Comparison of ENCODE assay signal across 11 cellular contexts in the genomic region with DNA sequence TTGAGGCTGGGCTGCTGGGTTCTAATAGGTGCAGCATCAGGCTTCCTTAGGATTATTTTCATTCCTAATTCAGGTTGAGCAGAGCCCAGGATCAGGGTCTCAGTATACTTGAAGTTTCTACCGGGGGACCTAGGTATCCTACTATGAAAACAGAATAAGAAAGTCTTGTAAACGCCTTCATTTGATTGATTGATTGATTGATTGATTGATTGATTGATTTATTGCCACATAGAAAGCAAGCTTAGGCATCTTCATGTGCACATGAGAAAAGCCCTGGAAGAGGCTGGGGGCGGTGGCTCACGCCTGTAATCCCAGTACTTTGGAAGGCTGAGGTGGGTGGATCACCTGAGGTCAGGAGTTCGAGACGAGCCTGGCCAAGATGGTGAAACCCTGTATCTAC.
DNase-seq lines count a peak whose midpoint lies in the region; ATAC-seq and TF ChIP-seq lines count a peak whose summit lies in the region.
"Had no signal": no experiment of that assay in that cellular context is flagged by ENCODE, and none has a peak within 500 bp of the region (broad histone marks: within the 10 kb centered on the region; RNA-seq: fewer than 3 reads in every experiment).

No MANE protein-coding gene starts in this region.

- peaks cover 2% of the 10 kb centered on the region for H3F3A ChIP-seq in PC-3 (ENCODE audit: low read length, unreplicated experiment)

- no peak overlapping the region for H3K9ac ChIP-seq in PC-3 (ENCODE audit: low read length)

- DNase-seq in CD8-positive, alpha-beta memory T cell, result no peak
- DNase-seq in PC-3 (no peak), progenitor cell of endocrine pancreas (ENCODE audit: low spot score, unreplicated experiment) (no peak), germinal center (ENCODE audit: low spot score) (no peak)
- no peak for DNase-seq in effector memory CD8-positive, alpha-beta T cell
- DNase-seq in activated CD4-positive, alpha-beta T cell treated with anti-CD3 and anti-CD28 coated beads for 48 hours, result no peak
- no peak for DNase-seq in stimulated activated naive CD8-positive, alpha-beta T cell treated with anti-CD3 and anti-CD28 coated beads, Interleukin-15, amount 100 ng/mL, for 72 hours
- DNase-seq: NCI-H187 treated with DMSO at 0.1 percent for 48 hours had no signal

- no peaks in the 10 kb centered on the region for H3K9me2 ChIP-seq in PC-3 (replicated peaks; ENCODE audit: low read length)

- peak overlapping the region; percentile 18 for H3K27ac ChIP-seq in CD8-positive, alpha-beta memory T cell (ENCODE audit: low read depth, low read length)
- H3K27ac ChIP-seq in PC-3 (ENCODE audit: low read length), result peak overlapping the region; percentile 55

- H3K79me2 ChIP-seq in PC-3 (ENCODE audit: low read length), result peaks cover 50% of the 10 kb centered on the region

- no peaks in the 10 kb centered on the region for H3K9me3 ChIP-seq in CD8-positive, alpha-beta memory T cell (ENCODE audit: low read length)
- no peaks in the 10 kb centered on the region for H3K9me3 ChIP-seq in PC-3 (ENCODE audit: low read length)

- H3K4me3 ChIP-seq in CD8-positive, alpha-beta memory T cell (ENCODE audit: low read length), result no peak overlapping the region
- H3K4me3 ChIP-seq in PC-3 (ENCODE audit: low read length), result no peak overlapping the region

- H3K27me3 ChIP-seq in CD8-positive, alpha-beta memory T cell (ENCODE audit: insufficient read depth, low read length, poor library complexity, severe bottlenecking), result no peaks in the 10 kb centered on the region
- no peaks in the 10 kb centered on the region for H3K27me3 ChIP-seq in PC-3 (ENCODE audit: low read length)

- TF ChIP-seq CTCF in PC-3 (conservative IDR thresholded peaks at IDR 0.05; ENCODE audit: low read depth, low read length) (no peak), progenitor cell of endocrine pancreas (IDR thresholded peaks at IDR 0.05; ENCODE audit: unreplicated experiment) (no peak)

- peak overlapping the region in 7 of 8 donors; percentile 25 to 91 (median 71) for H3K27ac Mint-ChIP-seq in CD8-positive, alpha-beta memory T cell
- H3K27ac Mint-ChIP-seq in effector memory CD8-positive, alpha-beta T cell, result peak overlapping the region; percentile 60 to 83
- H3K27ac Mint-ChIP-seq in progenitor cell of endocrine pancreas, result peak overlapping the region; percentile 80
- H3K27ac Mint-ChIP-seq in stimulated activated naive CD8-positive, alpha-beta T cell treated with anti-CD3 and anti-CD28 coated beads, Interleukin-15, amount 100 ng/mL, for 72 hours, result no peak overlapping the region
- H3K27ac Mint-ChIP-seq: stimulated activated naive CD8-positive, alpha-beta T cell treated with anti-CD3 and anti-CD28 coated beads, Interleukin-15, Interleukin-2, amounts not matched to agents 100 ng/mL and 50 ng/mL, for 24 hours had no signal

- H3K4me2 ChIP-seq in PC-3 (ENCODE audit: low read length), result peak overlapping the region; percentile 59

- POLR2A ChIA-PET in CD8-positive, alpha-beta memory T cell (lab: Charles Lee), result interaction anchor here (0.9 kb wide), 1 partner anchor 17 kb away, joined by 6 read pairs; no protein-coding TSS in a partner anchor
- POLR2A ChIA-PET in PC-3 (lab: Charles Lee; ENCODE audit: unreplicated experiment), result no interaction called here

- H3K9me3 Mint-ChIP-seq in CD8-positive, alpha-beta memory T cell, result no peaks in the 10 kb centered on the region
- no peaks in the 10 kb centered on the region for H3K9me3 Mint-ChIP-seq in effector memory CD8-positive, alpha-beta T cell
- no peaks in the 10 kb centered on the region for H3K9me3 Mint-ChIP-seq in progenitor cell of endocrine pancreas (ENCODE audit: low read depth)
- no peaks in the 10 kb centered on the region for H3K9me3 Mint-ChIP-seq in stimulated activated naive CD8-positive, alpha-beta T cell treated with anti-CD3 and anti-CD28 coated beads, Interleukin-15, amount 100 ng/mL, for 72 hours
- H3K9me3 Mint-ChIP-seq: stimulated activated naive CD8-positive, alpha-beta T cell treated with anti-CD3 and anti-CD28 coated beads, Interleukin-15, Interleukin-2, amounts not matched to agents 100 ng/mL and 50 ng/mL, for 24 hours; T-helper 1 cell treated with Interleukin-12 subunit alpha and Interleukin-12 subunit beta and Interleukin-4 antibody, amounts not matched to agents 30 μg/mL and 1 μg/mL, for 36 hours had no signal

- no peaks in the 10 kb centered on the region for H4K20me1 ChIP-seq in PC-3 (ENCODE audit: low read length)

- peak overlapping the region in 3 of 7 donors; percentile 12 to 26 (median 13) for H3K4me3 Mint-ChIP-seq in CD8-positive, alpha-beta memory T cell
- peak overlapping the region; percentile 12 to 38 for H3K4me3 Mint-ChIP-seq in effector memory CD8-positive, alpha-beta T cell
- no peak overlapping the region for H3K4me3 Mint-ChIP-seq in progenitor cell of endocrine pancreas (ENCODE audit: low read depth)
- H3K4me3 Mint-ChIP-seq in stimulated activated naive CD8-positive, alpha-beta T cell treated with anti-CD3 and anti-CD28 coated beads, Interleukin-15, amount 100 ng/mL, for 72 hours, result peak overlapping the region in 1 of 2 donors; percentile 34
- H3K4me3 Mint-ChIP-seq: stimulated activated naive CD8-positive, alpha-beta T cell treated with anti-CD3 and anti-CD28 coated beads, Interleukin-15, Interleukin-2, amounts not matched to agents 100 ng/mL and 50 ng/mL, for 24 hours; T-helper 1 cell treated with Interleukin-12 subunit alpha and Interleukin-12 subunit beta and Interleukin-4 antibody, amounts not matched to agents 30 μg/mL and 1 μg/mL, for 36 hours had no signal

- H3K36me3 ChIP-seq in CD8-positive, alpha-beta memory T cell (ENCODE audit: insufficient read depth, low read length), result peaks cover 8% of the 10 kb centered on the region
- H3K36me3 ChIP-seq in PC-3 (ENCODE audit: low read depth, low read length), result no peaks in the 10 kb centered on the region

- CTCF ChIA-PET in CD8-positive, alpha-beta memory T cell (lab: Charles Lee), result interaction anchor here (0.8 to 1.8 kb wide), 4 partner anchors 11 to 145 kb away, joined by 3 to 6 read pairs (median 3); no protein-coding TSS in a partner anchor
- CTCF ChIA-PET in PC-3 (lab: Charles Lee), result interaction anchor here (0.6 to 1.5 kb wide), 2 partner anchors 11 to 17 kb away, joined by 3 to 19 read pairs; no protein-coding TSS in a partner anchor

- ATAC-seq in PC-3 (no peak), HG02588 (IDR thresholded peaks at IDR 0.05; ENCODE audit: unreplicated experiment) (no peak)
- ATAC-seq in effector memory CD8-positive, alpha-beta T cell (replicated peaks), result no peak
- ATAC-seq in stimulated activated naive CD8-positive, alpha-beta T cell treated with anti-CD3 and anti-CD28 coated beads, Interleukin-15, amount 100 ng/mL, for 72 hours, result no peak

- peaks cover 39% of the 10 kb centered on the region for H3K4me1 ChIP-seq in CD8-positive, alpha-beta memory T cell (ENCODE audit: insufficient read depth, low read length)
- peaks cover 70% of the 10 kb centered on the region for H3K4me1 ChIP-seq in PC-3 (ENCODE audit: insufficient read depth, low read length)

- H3K4me1 Mint-ChIP-seq in CD8-positive, alpha-beta memory T cell, result peaks cover 80 to 89% (median 89%) of the 10 kb centered on the region in 3 donors
- H3K4me1 Mint-ChIP-seq in effector memory CD8-positive, alpha-beta T cell (ENCODE audit: low read depth in 2 of 2), result peaks cover 47 to 74% of the 10 kb centered on the region in 2 donors
- H3K4me1 Mint-ChIP-seq in progenitor cell of endocrine pancreas (ENCODE audit: low read depth), result peaks cover 64% of the 10 kb centered on the region
- peaks cover 79% of the 10 kb centered on the region for H3K4me1 Mint-ChIP-seq in stimulated activated naive CD8-positive, alpha-beta T cell treated with anti-CD3 and anti-CD28 coated beads, Interleukin-15, amount 100 ng/mL, for 72 hours

- BruUV-seq in PC-3 (replicated peaks; lab: Mats Ljungman, UMichigan), result no TSS peak

- H3K27me3 Mint-ChIP-seq in CD8-positive, alpha-beta memory T cell, result no peaks in the 10 kb centered on the region
- no peaks in the 10 kb centered on the region for H3K27me3 Mint-ChIP-seq in effector memory CD8-positive, alpha-beta T cell
- no peaks in the 10 kb centered on the region for H3K27me3 Mint-ChIP-seq in progenitor cell of endocrine pancreas
- no peaks in the 10 kb centered on the region for H3K27me3 Mint-ChIP-seq in stimulated activated naive CD8-positive, alpha-beta T cell treated with anti-CD3 and anti-CD28 coated beads, Interleukin-15, amount 100 ng/mL, for 72 hours
- H3K27me3 Mint-ChIP-seq: stimulated activated naive CD8-positive, alpha-beta T cell treated with anti-CD3 and anti-CD28 coated beads, Interleukin-15, Interleukin-2, amounts not matched to agents 100 ng/mL and 50 ng/mL, for 24 hours had no signal

- no peak overlapping the region for H2AFZ ChIP-seq in PC-3 (ENCODE audit: low read length)

- H3K36me3 Mint-ChIP-seq in CD8-positive, alpha-beta memory T cell, result peaks cover 5 to 51% (median 13%) of the 10 kb centered on the region in 3 donors
- H3K36me3 Mint-ChIP-seq in effector memory CD8-positive, alpha-beta T cell (ENCODE audit: insufficient read depth), result peaks cover 37% of the 10 kb centered on the region
- peaks cover 9% of the 10 kb centered on the region for H3K36me3 Mint-ChIP-seq in progenitor cell of endocrine pancreas (ENCODE audit: insufficient read depth)

- intact Hi-C loops in PC-3 (cut with micrococcal nuclease), result loop anchor here (10.0 kb wide), 1 partner anchor 199 kb away; no protein-coding TSS in a partner anchor

Comparison
In these comparisons a context has a peak if more than half of its experiments do, and no peak if none do; other contexts are left out.
1. H3K27ac Mint-ChIP-seq: peak in CD8-positive, alpha-beta memory T cell (7 of 8), effector memory CD8-positive, alpha-beta T cell (2 of 2) and progenitor cell of endocrine pancreas (single experiment); none in stimulated activated naive CD8-positive, alpha-beta T cell treated with anti-CD3 and anti-CD28 coated beads, Interleukin-15, amount 100 ng/mL, for 72 hours (0 of 2).